ENCODE assay signal across 11 cellular contexts in genomic region chr6:56311086-56311485, GRCh38.
"Had no signal": no experiment of that assay in that cellular context is flagged by ENCODE, and none has a peak within 500 bp of the region (broad histone marks: within the 10 kb centered on the region; RNA-seq: fewer than 3 reads in every experiment).

No MANE protein-coding gene starts in this region.

- H3K4me1 Mint-ChIP-seq: immature natural killer cell had no signal

- H3K36me3 ChIP-seq: breast epithelium, stomach, vagina had no signal

- H3K27ac Mint-ChIP-seq: activated CD4-positive, alpha-beta memory T cell treated with anti-CD3 and anti-CD28 coated beads for 36 hours; activated naive CD8-positive, alpha-beta T cell; immature natural killer cell had no signal

- ATAC-seq: activated T-cell treated with anti-CD3 and anti-CD28 coated beads, Interleukin-2, amount 50 U/mL, for 4 hours had no signal

- H3K4me3 ChIP-seq: breast epithelium, stomach, vagina had no signal

- H3K4me3 Mint-ChIP-seq: activated CD4-positive, alpha-beta memory T cell treated with anti-CD3 and anti-CD28 coated beads for 36 hours; activated naive CD8-positive, alpha-beta T cell; activated T-cell treated with anti-CD3 and anti-CD28 coated beads, Interleukin-2, amount 50 U/mL, for 4 hours; immature natural killer cell had no signal

- H3K9me3 Mint-ChIP-seq: activated CD4-positive, alpha-beta memory T cell treated with anti-CD3 and anti-CD28 coated beads for 36 hours had no signal

- H3K27me3 Mint-ChIP-seq: activated CD4-positive, alpha-beta memory T cell treated with anti-CD3 and anti-CD28 coated beads for 36 hours had no signal

- H3K27me3 ChIP-seq: breast epithelium, stomach, vagina had no signal

- H3K4me1 ChIP-seq: breast epithelium, stomach had no signal

- DNase-seq: activated CD4-positive, alpha-beta memory T cell treated with anti-CD3 and anti-CD28 coated beads for 36 hours; activated gamma-delta T cell; activated T-cell treated with anti-CD3 and anti-CD28 coated beads, Interleukin-2, amount 50 U/mL, for 4 hours; anterior cingulate cortex; immature natural killer cell; stimulated activated CD4-positive, alpha-beta T cell treated with anti-CD3 and anti-CD28 coated beads, Interleukin-4, amount 100 ng/mL, for 4 hours; stomach had no signal

- H3K36me3 Mint-ChIP-seq: activated CD4-positive, alpha-beta memory T cell treated with anti-CD3 and anti-CD28 coated beads for 36 hours; activated naive CD8-positive, alpha-beta T cell; immature natural killer cell had no signal

- H3K9me3 ChIP-seq: breast epithelium, vagina had no signal

- H3K27ac ChIP-seq: breast epithelium, stomach, vagina, VCaP had no signal
